ENCODE assay signal across 8 cellular contexts in genomic region chr17:79810138-79811027, GRCh38. TPM values are rescaled to one million over a fixed set of nuclear protein-coding genes. Genes with fewer than 3 reads are reported as not detected.
DNase-seq lines count a peak whose midpoint lies in the region; ATAC-seq and TF ChIP-seq lines count a peak whose summit lies in the region.

No MANE protein-coding gene starts in this region.

- H3K4me3 ChIP-seq in choroid plexus epithelial cell (ENCODE audit: low read depth, low read length): no peak overlapping the region

- DNase-seq in AG08396 (ENCODE audit: low spot score) (peak; percentile 92), GM19240 (ENCODE audit: insufficient read length, low spot score) (peak; percentile 70), NCI-H524 (lab: John Stamatoyannopoulos, UW) (peak; percentile 96 to 99), choroid plexus epithelial cell (ENCODE audit: low read depth) (peak; percentile 77), lung microvascular endothelial cell (ENCODE audit: low read depth in 2 of 2) (peak; percentile 79 to 89)
- DNase-seq in activated CD4-positive, alpha-beta T cell treated with anti-CD3 and anti-CD28 coated beads for 48 hours: peak; percentile 83
- peak; percentile 61 for DNase-seq in stimulated activated CD8-positive, alpha-beta memory T cell treated with anti-CD3 and anti-CD28 coated beads, Interleukin-15, amount 100 ng/mL, for 24 hours (ENCODE audit: low read depth)

- ATAC-seq in HG03469 (IDR thresholded peaks at IDR 0.05; ENCODE audit: unreplicated experiment): peak; percentile 62

- no peak for TF ChIP-seq CTCF in choroid plexus epithelial cell (conservative IDR thresholded peaks at IDR 0.05; ENCODE audit: low read depth, low read length)

RNA-seq across cellular contexts. Expression of gene CBX8, which starts 13.5 kb away (rescaled TPM):
- total RNA-seq in lung microvascular endothelial cell: 1.3 and 2.0 TPM in 2 replicates

RNA-seq across cellular contexts. Expression of gene CBX4, which starts 28.9 kb away (rescaled TPM):
- total RNA-seq in lung microvascular endothelial cell: 7.2 and 8.3 TPM in 2 replicates

RNA-seq across cellular contexts. Expression of gene CBX2, which starts 32.4 kb away (rescaled TPM):
- 4.6 and 5.2 TPM in 2 replicates for total RNA-seq in lung microvascular endothelial cell
